ENCODE assay signal across 29 cellular contexts in genomic region chr3:66470956-66471686, GRCh38. TPM values are rescaled to one million over a fixed set of nuclear protein-coding genes. Genes with fewer than 3 reads are reported as not detected.
A peak's percentile ranks its signal among the peaks of the same experiment; 100 is the strongest.
DNase-seq lines count a peak whose midpoint lies in the region; ATAC-seq and TF ChIP-seq lines count a peak whose summit lies in the region.
"Had no signal": no experiment of that assay in that cellular context is flagged by ENCODE, and none has a peak within 500 bp of the region (broad histone marks: within the 10 kb centered on the region; RNA-seq: fewer than 3 reads in every experiment).

No MANE protein-coding gene starts in this region.

- H3K9me2 ChIP-seq in GM23338 (ENCODE audit: insufficient read depth), result no peaks in the 10 kb centered on the region

- H3K36me3 ChIP-seq in GM23338 (ENCODE audit: insufficient read depth) (no peaks in the 10 kb centered on the region), neuronal stem cell (replicated peaks in 1 of 2; ENCODE audit: control insufficient read depth in 2 of 2, insufficient read depth in 2 of 2, low read length in 2 of 2) (peaks cover 4 to 45% of the 10 kb centered on the region in 2 donors), suprapubic skin (no peaks in the 10 kb centered on the region)
- H3K36me3 ChIP-seq: brain microvascular endothelial cell, esophagus squamous epithelium, gastrocnemius medialis, lower lobe of right lung, MG63 had no signal

- H2AFZ ChIP-seq in GM23338 (no peak overlapping the region), neuronal stem cell (ENCODE audit: low read length) (no peak overlapping the region)
- H2AFZ ChIP-seq: GM23248 had no signal

- POLR2A ChIA-PET in activated CD8-positive, alpha-beta T cell treated with anti-CD3 and anti-CD28 coated beads for 36 hours (lab: Charles Lee), result interaction anchor here (1.2 to 5.0 kb wide), 4 partner anchors 11 to 38 kb away, joined by 3 to 33 read pairs (median 3); no protein-coding TSS in a partner anchor
- POLR2A ChIA-PET in activated CD8-positive, alpha-beta T cell treated with anti-CD3 and anti-CD28 coated beads, Interleukin-2, amount 10 ng/mL, durations not matched to agents 7 days and 5 days (lab: Charles Lee), result interaction anchor here (0.9 to 1.5 kb wide), 5 partner anchors 11 to 28 kb away, joined by 3 to 6 read pairs (median 3); no protein-coding TSS in a partner anchor

- H3K27me3 ChIP-seq in GM23338 (ENCODE audit: insufficient read depth) (no peaks in the 10 kb centered on the region), neuronal stem cell (ENCODE audit: control insufficient read depth in 3 of 3, insufficient read depth in 3 of 3, low read depth in 1 of 3, low read length in 3 of 3) (no peaks in the 10 kb centered on the region), suprapubic skin (no peaks in the 10 kb centered on the region)
- H3K27me3 ChIP-seq: brain microvascular endothelial cell, esophagus squamous epithelium, gastrocnemius medialis, MG63 had no signal

- CTCF ChIA-PET in activated CD8-positive, alpha-beta T cell treated with anti-CD3 and anti-CD28 coated beads for 36 hours (lab: Charles Lee), result interaction anchor here (1.3 to 1.7 kb wide), 3 partner anchors 9 to 93 kb away, joined by 3 to 5 read pairs (median 5); no protein-coding TSS in a partner anchor
- CTCF ChIA-PET in activated CD8-positive, alpha-beta T cell treated with anti-CD3 and anti-CD28 coated beads, Interleukin-2, amount 10 ng/mL, durations not matched to agents 7 days and 5 days (lab: Charles Lee), result interaction anchor here (0.6 to 2.5 kb wide), 3 partner anchors 10 to 63 kb away, joined by 3 to 7 read pairs (median 3); no protein-coding TSS in a partner anchor

- no peak for ATAC-seq in activated CD8-positive, alpha-beta T cell treated with anti-CD3 and anti-CD28 coated beads for 36 hours
- ATAC-seq in activated CD8-positive, alpha-beta T cell treated with anti-CD3 and anti-CD28 coated beads, Interleukin-2, amount 10 ng/mL, durations not matched to agents 7 days and 5 days, result no peak
- ATAC-seq in GM23338, result peak; percentile 79
- ATAC-seq: A549; activated T-cell treated with anti-CD3 and anti-CD28 coated beads, Interleukin-2, amount 50 U/mL, for 4 hours; effector memory CD8-positive, alpha-beta T cell; gastrocnemius medialis; lower lobe of right lung; Panc1 had no signal

- H3K4me1 Mint-ChIP-seq in activated CD8-positive, alpha-beta T cell treated with anti-CD3 and anti-CD28 coated beads for 36 hours (ENCODE audit: low read depth), result peaks cover 61% of the 10 kb centered on the region
- H3K4me1 Mint-ChIP-seq in activated CD8-positive, alpha-beta T cell treated with anti-CD3 and anti-CD28 coated beads, Interleukin-2, amount 10 ng/mL, durations not matched to agents 7 days and 5 days (ENCODE audit: low read depth), result peaks cover 42% of the 10 kb centered on the region
- peaks cover 71% of the 10 kb centered on the region for H3K4me1 Mint-ChIP-seq in GM23338
- H3K4me1 Mint-ChIP-seq in activated T-helper 1 cell treated with anti-CD3 and anti-CD28 coated beads, Interleukin-12 subunit alpha, Interleukin-12 subunit beta, Interleukin-2, Interleukin-4 antibody, amounts not matched to agents 30 ng/mL and 10 ng/mL and 1 ng/mL, durations not matched to agents 14 hours and 24 hours and 36 hours (ENCODE audit: low read depth), result peaks cover 53% of the 10 kb centered on the region

- H2BK12ac ChIP-seq in neuronal stem cell (ENCODE audit: low read length), result no peak overlapping the region

- no peak overlapping the region for H2BK5ac ChIP-seq in neuronal stem cell (ENCODE audit: low read length)

- H3K9me3 Mint-ChIP-seq in activated CD8-positive, alpha-beta T cell treated with anti-CD3 and anti-CD28 coated beads for 36 hours, result no peaks in the 10 kb centered on the region
- no peaks in the 10 kb centered on the region for H3K9me3 Mint-ChIP-seq in activated CD8-positive, alpha-beta T cell treated with anti-CD3 and anti-CD28 coated beads, Interleukin-2, amount 10 ng/mL, durations not matched to agents 7 days and 5 days (ENCODE audit: insufficient read depth)
- H3K9me3 Mint-ChIP-seq in GM23338, result no peaks in the 10 kb centered on the region
- H3K9me3 Mint-ChIP-seq in activated T-helper 1 cell treated with anti-CD3 and anti-CD28 coated beads, Interleukin-12 subunit alpha, Interleukin-12 subunit beta, Interleukin-2, Interleukin-4 antibody, amounts not matched to agents 30 ng/mL and 10 ng/mL and 1 ng/mL, durations not matched to agents 14 hours and 24 hours and 36 hours, result no peaks in the 10 kb centered on the region
- H3K9me3 Mint-ChIP-seq: activated T-cell treated with anti-CD3 and anti-CD28 coated beads, Interleukin-2, amount 50 U/mL, for 4 hours; effector memory CD8-positive, alpha-beta T cell had no signal

- H2BK120ac ChIP-seq in neuronal stem cell (ENCODE audit: low read depth, low read length), result no peak overlapping the region

- H4K20me1 ChIP-seq in GM23338 (replicated peaks; ENCODE audit: insufficient read depth), result peaks cover 73% of the 10 kb centered on the region

- no peak overlapping the region for H4K91ac ChIP-seq in neuronal stem cell (ENCODE audit: low read depth, low read length, poor library complexity)

- H3K4me1 ChIP-seq in GM23338 (ENCODE audit: insufficient read depth), result peaks cover 89% of the 10 kb centered on the region
- peaks cover 6 to 47% of the 10 kb centered on the region in 2 donors for H3K4me1 ChIP-seq in neuronal stem cell (ENCODE audit: control insufficient read depth in 2 of 2, insufficient read depth in 1 of 2, low read depth in 1 of 2, low read length in 2 of 2)
- peaks cover 39% of the 10 kb centered on the region for H3K4me1 ChIP-seq in suprapubic skin

- DNase-seq in activated CD8-positive, alpha-beta T cell treated with anti-CD3 and anti-CD28 coated beads for 36 hours, result no peak
- no peak for DNase-seq in activated CD8-positive, alpha-beta T cell treated with anti-CD3 and anti-CD28 coated beads, Interleukin-2, amount 10 ng/mL, durations not matched to agents 7 days and 5 days
- DNase-seq in GM23338 (ENCODE audit: low spot score) (no peak), neuronal stem cell (ENCODE audit: low spot score) (no peak), hippocampal formation (lab: John Stamatoyannopoulos, UW) (no peak), suprapubic skin (ENCODE audit: low spot score in 2 of 2) (no peak), cortex of kidney (lab: John Stamatoyannopoulos, UW) (no peak)
- DNase-seq in activated T-helper 1 cell treated with anti-CD3 and anti-CD28 coated beads, Interleukin-12 subunit alpha, Interleukin-12 subunit beta, Interleukin-2, Interleukin-4 antibody, amounts not matched to agents 30 ng/mL and 10 ng/mL and 1 ng/mL, durations not matched to agents 14 hours and 24 hours and 36 hours (ENCODE audit: low spot score), result no peak
- DNase-seq: activated CD4-positive, alpha-beta T cell treated with anti-CD3 and anti-CD28 coated beads, Interleukin-2, amount 50 U/mL, for 48 hours; activated T-cell treated with anti-CD3 and anti-CD28 coated beads, Interleukin-2, amount 50 U/mL, for 4 hours; brain microvascular endothelial cell; Calu3; effector memory CD8-positive, alpha-beta T cell; esophagus squamous epithelium; gastrocnemius medialis; GM23248; lower lobe of right lung; MG63; NCI-H1436; NCI-H510A; NK-92 treated with Interleukin-12 subunit alpha and Interleukin-12 subunit beta, amount 100 ng/mL, for 24 hours; occipital lobe; SIG-M5; stimulated activated CD4-positive, alpha-beta T cell treated with anti-CD3 and anti-CD28 coated beads, Interleukin-12 subunit alpha, Interleukin-12 subunit beta, amount 100 ng/mL, for 4 hours; stimulated activated CD4-positive, alpha-beta T cell treated with anti-CD3 and anti-CD28 coated beads, Interleukin-4, amount 100 ng/mL, for 4 hours had no signal

- 0 out of 2 replicates have a peak overlapping the region, but pooled peaks have one; percentile 45 for H3K27ac ChIP-seq in GM23338 (ENCODE audit: low read depth)
- peak overlapping the region; percentile 33 for H3K27ac ChIP-seq in neuronal stem cell (replicated peaks; ENCODE audit: low read length)
- H3K27ac ChIP-seq in suprapubic skin, result no peak overlapping the region
- H3K27ac ChIP-seq: A549, esophagus squamous epithelium, gastrocnemius medialis, GM23248, lower lobe of right lung had no signal

- H3K36me3 Mint-ChIP-seq in activated CD8-positive, alpha-beta T cell treated with anti-CD3 and anti-CD28 coated beads for 36 hours (ENCODE audit: low read depth), result peaks cover 8% of the 10 kb centered on the region
- H3K36me3 Mint-ChIP-seq in activated CD8-positive, alpha-beta T cell treated with anti-CD3 and anti-CD28 coated beads, Interleukin-2, amount 10 ng/mL, durations not matched to agents 7 days and 5 days (ENCODE audit: low read depth), result peaks cover 6% of the 10 kb centered on the region
- peaks cover 6% of the 10 kb centered on the region; the same call in 2 of the 3 replicates for H3K36me3 Mint-ChIP-seq in GM23338 (ENCODE audit: low read depth)
- H3K36me3 Mint-ChIP-seq in activated T-helper 1 cell treated with anti-CD3 and anti-CD28 coated beads, Interleukin-12 subunit alpha, Interleukin-12 subunit beta, Interleukin-2, Interleukin-4 antibody, amounts not matched to agents 30 ng/mL and 10 ng/mL and 1 ng/mL, durations not matched to agents 14 hours and 24 hours and 36 hours (ENCODE audit: low read depth), result peaks cover 25% of the 10 kb centered on the region

- H3K23ac ChIP-seq in neuronal stem cell (ENCODE audit: low read depth, low read length, poor library complexity), result no peak overlapping the region

- no peak for TF ChIP-seq POLR2A in suprapubic skin (IDR thresholded peaks at IDR 0.05)

- no peak overlapping the region for H3K4me3 ChIP-seq in GM23338
- H3K4me3 ChIP-seq in neuronal stem cell (ENCODE audit: low read length in 2 of 2), result no peak overlapping the region
- no peak overlapping the region for H3K4me3 ChIP-seq in suprapubic skin
- H3K4me3 ChIP-seq: A549, esophagus squamous epithelium, gastrocnemius medialis, GM23248, lower lobe of right lung, MG63 had no signal

- intact Hi-C loops in activated CD8-positive, alpha-beta T cell treated with anti-CD3 and anti-CD28 coated beads for 36 hours (cut with micrococcal nuclease), result no loop called here
- intact Hi-C loops in activated T-helper 1 cell treated with anti-CD3 and anti-CD28 coated beads, Interleukin-12 subunit alpha, Interleukin-12 subunit beta, Interleukin-2, Interleukin-4 antibody, amounts not matched to agents 30 ng/mL and 10 ng/mL and 1 ng/mL, durations not matched to agents 14 hours and 24 hours and 36 hours (cut with micrococcal nuclease), result loop anchor here (5.0 to 10.0 kb wide), 2 partner anchors 436 to 876 kb away; partner anchors contain the start of gene MAGI1

- peaks cover 2% of the 10 kb centered on the region for H3K27me3 Mint-ChIP-seq in activated CD8-positive, alpha-beta T cell treated with anti-CD3 and anti-CD28 coated beads for 36 hours
- no peaks in the 10 kb centered on the region for H3K27me3 Mint-ChIP-seq in activated CD8-positive, alpha-beta T cell treated with anti-CD3 and anti-CD28 coated beads, Interleukin-2, amount 10 ng/mL, durations not matched to agents 7 days and 5 days (ENCODE audit: low read depth)
- H3K27me3 Mint-ChIP-seq in GM23338 (ENCODE audit: insufficient read depth, low read depth, poor library complexity), result peaks cover 6% of the 10 kb centered on the region
- no peaks in the 10 kb centered on the region for H3K27me3 Mint-ChIP-seq in activated T-helper 1 cell treated with anti-CD3 and anti-CD28 coated beads, Interleukin-12 subunit alpha, Interleukin-12 subunit beta, Interleukin-2, Interleukin-4 antibody, amounts not matched to agents 30 ng/mL and 10 ng/mL and 1 ng/mL, durations not matched to agents 14 hours and 24 hours and 36 hours (ENCODE audit: insufficient read depth)
- H3K27me3 Mint-ChIP-seq: effector memory CD8-positive, alpha-beta T cell had no signal

- H3K4ac ChIP-seq in neuronal stem cell (ENCODE audit: low read length), result no peak overlapping the region

- WGBS in neuronal stem cell (ENCODE audit: extremely low coverage in 2 of 2, insufficient read length in 2 of 2, insufficient replicate concordance in 1 of 2), 2 donors, result no CpG with 5 or more reads among the region's 10 CpGs
- WGBS in suprapubic skin, result 96% methylated on average over 10 of the region's 10 CpGs

- TF ChIP-seq EP300 in suprapubic skin (IDR thresholded peaks at IDR 0.05), result no peak

- H3K4me3 Mint-ChIP-seq in activated CD8-positive, alpha-beta T cell treated with anti-CD3 and anti-CD28 coated beads for 36 hours, result no peak overlapping the region
- H3K4me3 Mint-ChIP-seq in activated CD8-positive, alpha-beta T cell treated with anti-CD3 and anti-CD28 coated beads, Interleukin-2, amount 10 ng/mL, durations not matched to agents 7 days and 5 days, result no peak overlapping the region
- peak overlapping the region; percentile 23; the same call in 1 of the 3 replicates for H3K4me3 Mint-ChIP-seq in GM23338
- H3K4me3 Mint-ChIP-seq in activated T-helper 1 cell treated with anti-CD3 and anti-CD28 coated beads, Interleukin-12 subunit alpha, Interleukin-12 subunit beta, Interleukin-2, Interleukin-4 antibody, amounts not matched to agents 30 ng/mL and 10 ng/mL and 1 ng/mL, durations not matched to agents 14 hours and 24 hours and 36 hours, result no peak overlapping the region
- H3K4me3 Mint-ChIP-seq: type B pancreatic cell had no signal

- peaks cover 100% of the 10 kb centered on the region for H3K79me2 ChIP-seq in GM23338 (replicated peaks; ENCODE audit: insufficient read depth)

- H3K9me3 ChIP-seq in neuronal stem cell (replicated peaks in 1 of 2; ENCODE audit: control insufficient read depth in 2 of 2, insufficient read depth in 1 of 2, low read depth in 1 of 2, low read length in 2 of 2) (peaks cover 2 to 11% of the 10 kb centered on the region in 2 donors), suprapubic skin (no peaks in the 10 kb centered on the region)
- H3K9me3 ChIP-seq: A549, esophagus squamous epithelium, gastrocnemius medialis, lower lobe of right lung, MG63 had no signal

- no peak overlapping the region for H3K9ac ChIP-seq in neuronal stem cell (ENCODE audit: low read depth, low read length, poor library complexity)
- H3K9ac ChIP-seq: GM23248 had no signal

- H3K4me2 ChIP-seq in GM23338 (peak overlapping the region; percentile 16), neuronal stem cell (ENCODE audit: insufficient read depth, low read length, poor library complexity, severe bottlenecking) (no peak overlapping the region)

- TF ChIP-seq CTCF in activated CD8-positive, alpha-beta T cell treated with anti-CD3 and anti-CD28 coated beads for 36 hours (IDR thresholded peaks at IDR 0.05), result no peak
- no peak for TF ChIP-seq CTCF in GM23338 (conservative IDR thresholded peaks at IDR 0.05; ENCODE audit: low read depth in 2 of 2)
- no peak for TF ChIP-seq CTCF in suprapubic skin (IDR thresholded peaks at IDR 0.05)

- H2AK5ac ChIP-seq in neuronal stem cell (ENCODE audit: low read depth, low read length), result no peak overlapping the region

- H3K18ac ChIP-seq in neuronal stem cell (ENCODE audit: low read length), result no peak overlapping the region

- H3K79me1 ChIP-seq in neuronal stem cell (ENCODE audit: low read depth, low read length), result no peaks in the 10 kb centered on the region

- H3K14ac ChIP-seq in neuronal stem cell (ENCODE audit: low read length), result no peak overlapping the region

- H3K27ac Mint-ChIP-seq in activated CD8-positive, alpha-beta T cell treated with anti-CD3 and anti-CD28 coated beads for 36 hours, result peak overlapping the region; percentile 94
- no peak overlapping the region for H3K27ac Mint-ChIP-seq in activated CD8-positive, alpha-beta T cell treated with anti-CD3 and anti-CD28 coated beads, Interleukin-2, amount 10 ng/mL, durations not matched to agents 7 days and 5 days
- H3K27ac Mint-ChIP-seq in GM23338, result no peak overlapping the region; the same call in 1 of the 2 replicates
- H3K27ac Mint-ChIP-seq in activated T-helper 1 cell treated with anti-CD3 and anti-CD28 coated beads, Interleukin-12 subunit alpha, Interleukin-12 subunit beta, Interleukin-2, Interleukin-4 antibody, amounts not matched to agents 30 ng/mL and 10 ng/mL and 1 ng/mL, durations not matched to agents 14 hours and 24 hours and 36 hours, result peak overlapping the region; percentile 74
- H3K27ac Mint-ChIP-seq: B cell, type B pancreatic cell had no signal

- no peak overlapping the region for H2BK15ac ChIP-seq in neuronal stem cell (ENCODE audit: low read length)

- no peaks in the 10 kb centered on the region for H3F3A ChIP-seq in GM23338 (replicated peaks; ENCODE audit: low read depth)

- H4K8ac ChIP-seq in neuronal stem cell (ENCODE audit: low read depth, low read length), result no peak overlapping the region

RNA-seq across cellular contexts. Expression of gene LRIG1, which starts 29.7 kb away (rescaled TPM):
- total RNA-seq in activated CD8-positive, alpha-beta T cell treated with anti-CD3 and anti-CD28 coated beads for 36 hours, result 10 to 100 TPM; 12.7 to 13.0 TPM
- total RNA-seq in activated CD8-positive, alpha-beta T cell treated with anti-CD3 and anti-CD28 coated beads, Interleukin-2, amount 10 ng/mL, durations not matched to agents 7 days and 5 days, result 10 to 100 TPM; 14.7 to 17.1 TPM
- 116 and 134 TPM in 2 replicates for total RNA-seq in GM23338 (2014; rRNA removed; shearing (Covaris generic))
- polyA plus RNA-seq in GM23338 (2016; fragmentation: Nextera tagmentation; extraction: Ambion mirVana), result 39.9 and 40.0 TPM in 2 replicates
- total RNA-seq in activated T-helper 1 cell treated with anti-CD3 and anti-CD28 coated beads, Interleukin-12 subunit alpha, Interleukin-12 subunit beta, Interleukin-2, Interleukin-4 antibody, amounts not matched to agents 30 ng/mL and 10 ng/mL and 1 ng/mL, durations not matched to agents 14 hours and 24 hours and 36 hours, result 57.4 and 59.5 TPM in 2 replicates
- 183 TPM for polyA plus RNA-seq in neuronal stem cell (2013, experiment 1 of 2)
- polyA plus RNA-seq in neuronal stem cell (2013, experiment 2 of 2), result 174 TPM
- total RNA-seq in suprapubic skin, result 10 to 100 TPM; 69.1 to 88.0 (median 78.9) TPM

Comparison
In these comparisons a context has a peak if more than half of its experiments do, and no peak if none do; other contexts are left out.
1. H3K27ac Mint-ChIP-seq: peak in activated CD8-positive, alpha-beta T cell treated with anti-CD3 and anti-CD28 coated beads for 36 hours (single experiment) and activated T-helper 1 cell treated with anti-CD3 and anti-CD28 coated beads, Interleukin-12 subunit alpha, Interleukin-12 subunit beta, Interleukin-2, Interleukin-4 antibody, amounts not matched to agents 30 ng/mL and 10 ng/mL and 1 ng/mL, durations not matched to agents 14 hours and 24 hours and 36 hours (single experiment); none in activated CD8-positive, alpha-beta T cell treated with anti-CD3 and anti-CD28 coated beads, Interleukin-2, amount 10 ng/mL, durations not matched to agents 7 days and 5 days (single experiment) and GM23338 (single experiment).